In genomic region chr4:148065069-148065468, GRCh38 we compare ENCODE assay signal across 16 cellular contexts.
DNase-seq lines count a peak whose midpoint lies in the region; TF ChIP-seq lines count a peak whose summit lies in the region.
"Had no signal": no experiment of that assay in that cellular context is flagged by ENCODE, and none has a peak within 500 bp of the region (broad histone marks: within the 10 kb centered on the region; RNA-seq: fewer than 3 reads in every experiment).

No MANE protein-coding gene starts in this region.

- H3K79me1 ChIP-seq in neuronal stem cell (ENCODE audit: low read depth, low read length), result no peaks in the 10 kb centered on the region

- DNase-seq in NCI-H1417 (lab: John Stamatoyannopoulos, UW) (peak; percentile 7 to 24 (median 16)), NCI-H1417 treated with DMSO at 0.1 percent for 48 hours (lab: John Stamatoyannopoulos, UW) (no peak), cardiac fibroblast (ENCODE audit: low read depth in 2 of 2) (peak; percentile 49 to 74), kidney glomerular epithelial cell (lab: John Stamatoyannopoulos, UW) (peak; percentile 52), smooth muscle cell (lab: John Stamatoyannopoulos, UW; ENCODE audit: unreplicated experiment) (no peak), NCI-H524 treated with DMSO at 0.1 percent for 48 hours (lab: John Stamatoyannopoulos, UW) (no peak), neuronal stem cell (ENCODE audit: low spot score) (no peak)
- DNase-seq in activated T-cell treated with anti-CD3 and anti-CD28 coated beads, Interleukin-2, amount 50 U/mL, for 48 hours, result no peak
- DNase-seq: activated CD4-positive, alpha-beta T cell treated with anti-CD3 and anti-CD28 coated beads for 48 hours; activated effector memory CD4-positive, alpha-beta T cell treated with Interleukin-2 at 50 U/mL for 16 hours; DND-41; glutamatergic neuron; NCI-H1694; T-cell had no signal

- no peaks in the 10 kb centered on the region for H3K79me2 ChIP-seq in smooth muscle cell (ENCODE audit: low read depth)

- no peak overlapping the region for H3K9ac ChIP-seq in smooth muscle cell (ENCODE audit: low read depth)
- no peak overlapping the region for H3K9ac ChIP-seq in neuronal stem cell (ENCODE audit: low read depth, low read length, poor library complexity)

- H4K91ac ChIP-seq in neuronal stem cell (ENCODE audit: low read depth, low read length, poor library complexity), result no peak overlapping the region

- H2BK5ac ChIP-seq in neuronal stem cell (ENCODE audit: low read length), result no peak overlapping the region

- no peak overlapping the region for H2BK15ac ChIP-seq in neuronal stem cell (ENCODE audit: low read length)

- no peak overlapping the region for H3K14ac ChIP-seq in neuronal stem cell (ENCODE audit: low read length)

- H3K4me3 ChIP-seq in cardiac fibroblast (replicated peaks in 1 of 2; ENCODE audit: low read depth in 2 of 2, low read length in 2 of 2) (no peak overlapping the region), smooth muscle cell (no peak overlapping the region), neuronal stem cell (ENCODE audit: low read length in 2 of 2) (no peak overlapping the region)
- H3K4me3 ChIP-seq: lung had no signal

- no peak overlapping the region for H4K8ac ChIP-seq in neuronal stem cell (ENCODE audit: low read depth, low read length)

- TF ChIP-seq CTCF in cardiac fibroblast (IDR thresholded peaks at IDR 0.05; ENCODE audit: low read depth, low read length) (no peak), smooth muscle cell (IDR thresholded peaks at IDR 0.05; ENCODE audit: borderline replicate concordance, insufficient read depth, poor library complexity, severe bottlenecking) (no peak)

- H3K27ac ChIP-seq in smooth muscle cell (ENCODE audit: low read depth) (peak overlapping the region; percentile 60), neuronal stem cell (replicated peaks; ENCODE audit: low read length) (no peak overlapping the region)
- H3K27ac ChIP-seq: 22Rv1 had no signal

- 42% methylated on average over 5 of the region's 5 CpGs for WGBS in smooth muscle cell (ENCODE audit: low lambda C conversion rate)
- no CpG with 5 or more reads among the region's 5 CpGs for WGBS in neuronal stem cell (ENCODE audit: extremely low coverage in 2 of 2, insufficient read length in 2 of 2, insufficient replicate concordance in 1 of 2), 2 donors

- H3K4me2 ChIP-seq in smooth muscle cell (peak overlapping the region; percentile 6), neuronal stem cell (ENCODE audit: insufficient read depth, low read length, poor library complexity, severe bottlenecking) (no peak overlapping the region)

- H4K20me1 ChIP-seq in smooth muscle cell (ENCODE audit: low read depth), result peaks cover 4% of the 10 kb centered on the region

- H3F3A ChIP-seq in smooth muscle cell (ENCODE audit: low read depth), result no peaks in the 10 kb centered on the region

- no peak overlapping the region for H2AK5ac ChIP-seq in neuronal stem cell (ENCODE audit: low read depth, low read length)

- H3K27me3 ChIP-seq in smooth muscle cell (ENCODE audit: low read depth) (no peaks in the 10 kb centered on the region), neuronal stem cell (ENCODE audit: control insufficient read depth in 3 of 3, insufficient read depth in 3 of 3, low read depth in 1 of 3, low read length in 3 of 3) (no peaks in the 10 kb centered on the region)

- H3K9me3 ChIP-seq in smooth muscle cell (replicated peaks; ENCODE audit: low read depth) (no peaks in the 10 kb centered on the region), neuronal stem cell (replicated peaks in 1 of 2; ENCODE audit: control insufficient read depth in 2 of 2, insufficient read depth in 1 of 2, low read depth in 1 of 2, low read length in 2 of 2) (no peaks in the 10 kb centered on the region)

- no peak overlapping the region for H3K4ac ChIP-seq in neuronal stem cell (ENCODE audit: low read length)

- no peak overlapping the region for H3K18ac ChIP-seq in neuronal stem cell (ENCODE audit: low read length)

- H3K23ac ChIP-seq in neuronal stem cell (ENCODE audit: low read depth, low read length, poor library complexity), result no peak overlapping the region

- H3K4me1 ChIP-seq in smooth muscle cell (ENCODE audit: low read depth), result peaks cover 4% of the 10 kb centered on the region
- H3K4me1 ChIP-seq in neuronal stem cell (ENCODE audit: control insufficient read depth in 2 of 2, insufficient read depth in 1 of 2, low read depth in 1 of 2, low read length in 2 of 2), result peaks cover 0 to 8% of the 10 kb centered on the region in 2 donors

- H2AFZ ChIP-seq in smooth muscle cell (ENCODE audit: low read depth) (no peak overlapping the region), neuronal stem cell (ENCODE audit: low read length) (no peak overlapping the region)

- no peaks in the 10 kb centered on the region for H3K36me3 ChIP-seq in smooth muscle cell (ENCODE audit: low read depth)
- H3K36me3 ChIP-seq in neuronal stem cell (replicated peaks in 1 of 2; ENCODE audit: control insufficient read depth in 2 of 2, insufficient read depth in 2 of 2, low read length in 2 of 2), result no peaks in the 10 kb centered on the region

- no peak overlapping the region for H2BK12ac ChIP-seq in neuronal stem cell (ENCODE audit: low read length)

- H2BK120ac ChIP-seq in neuronal stem cell (ENCODE audit: low read depth, low read length), result no peak overlapping the region

Comparison
In these comparisons a context has a peak if more than half of its experiments do, and no peak if none do; other contexts are left out.
1. DNase-seq: peak in NCI-H1417 (3 of 3), cardiac fibroblast (2 of 2) and kidney glomerular epithelial cell (single experiment); none in NCI-H1417 treated with DMSO at 0.1 percent for 48 hours (single experiment), smooth muscle cell (single experiment), NCI-H524 treated with DMSO at 0.1 percent for 48 hours (single experiment), neuronal stem cell (single experiment) and activated T-cell treated with anti-CD3 and anti-CD28 coated beads, Interleukin-2, amount 50 U/mL, for 48 hours (0 of 2).